8 cellular contexts compared by ENCODE assay signal in genomic region chr1:36349241-36349671, GRCh38. TPM values are rescaled to one million over a fixed set of nuclear protein-coding genes. Genes with fewer than 3 reads are reported as not detected.
DNase-seq lines count a peak whose midpoint lies in the region; ATAC-seq and TF ChIP-seq lines count a peak whose summit lies in the region.

No MANE protein-coding gene starts in this region.

- H3K4me2 ChIP-seq in mammary epithelial cell (ENCODE audit: insufficient read depth, low read depth, low read length), result peak overlapping the region; percentile 17

- dilution Hi-C loops in mammary epithelial cell (cut with HindIII; ENCODE audit: low sequenced_read_pairs), result no loop called here

- H3K4me1 ChIP-seq in mammary epithelial cell (ENCODE audit: insufficient read depth, low read length) (peaks cover 52% of the 10 kb centered on the region), thymus (ENCODE audit: control insufficient read depth, insufficient read depth, low read length) (no peaks in the 10 kb centered on the region)

- H3K36me3 Mint-ChIP-seq in activated naive CD4-positive, alpha-beta T cell treated with anti-CD3 and anti-CD28 coated beads, Interleukin-2, amount 50 U/mL, for 72 hours, result peaks cover 0 to 8% of the 10 kb centered on the region in 2 donors

- H3K27ac ChIP-seq in mammary epithelial cell (ENCODE audit: insufficient read depth, low read depth, low read length) (peak overlapping the region; percentile 87), thymus (ENCODE audit: low read depth) (peak overlapping the region; percentile 76)

- peak overlapping the region in 1 of 2 donors; percentile 57 for H3K27ac Mint-ChIP-seq in activated naive CD4-positive, alpha-beta T cell treated with anti-CD3 and anti-CD28 coated beads, Interleukin-2, amount 50 U/mL, for 72 hours

- 49% methylated on average over 7 of the region's 7 CpGs for WGBS in mammary epithelial cell (ENCODE audit: low coverage, missing lambda C conversion rate)
- WGBS in thymus, result 85% methylated on average over 7 of the region's 7 CpGs

- intact Hi-C loops in mammary epithelial cell (cut with micrococcal nuclease), result no loop called here

- H3K9me3 ChIP-seq in mammary epithelial cell (replicated peaks; ENCODE audit: insufficient read depth, low read length) (no peaks in the 10 kb centered on the region), thymus (ENCODE audit: control insufficient read depth) (no peaks in the 10 kb centered on the region)

- peak overlapping the region; percentile 14 for H3K9ac ChIP-seq in mammary epithelial cell (ENCODE audit: insufficient read depth, low read length)

- no peak overlapping the region for H2AFZ ChIP-seq in mammary epithelial cell (ENCODE audit: low read depth, low read length)

- CTCF ChIA-PET in mammary epithelial cell (lab: Charles Lee; ENCODE audit: low non-redundant PET), result interaction anchor here (0.6 kb wide), 1 partner anchor 43 kb away, joined by 3 read pairs; the partner anchor contains the start of gene SH3D21

- H3K36me3 ChIP-seq in mammary epithelial cell (ENCODE audit: insufficient read depth, low read length) (peaks cover 17% of the 10 kb centered on the region), thymus (ENCODE audit: control insufficient read depth, insufficient read depth) (peaks cover 49% of the 10 kb centered on the region)

- no peak for TF ChIP-seq CTCF in mammary epithelial cell (conservative IDR thresholded peaks at IDR 0.05 in 1 of 2, IDR thresholded peaks at IDR 0.05 in 1 of 2; ENCODE audit: extremely low read depth in 1 of 2, insufficient read depth in 1 of 2, low read depth in 1 of 2, low read length in 2 of 2)

- H4K20me1 ChIP-seq in mammary epithelial cell (ENCODE audit: insufficient read depth, low read length), result no peaks in the 10 kb centered on the region

- in situ Hi-C loops in mammary epithelial cell (cut with MboI; ENCODE audit: low sequenced_read_pairs in 2 of 2), result loop anchor here in 1 of 2 donors (10.0 kb wide), 1 partner anchor 66 kb away; no protein-coding TSS in a partner anchor

- BruUV-seq in mammary epithelial cell (replicated peaks; lab: Mats Ljungman, UMichigan), result no TSS peak

- H3K9me3 Mint-ChIP-seq in activated naive CD4-positive, alpha-beta T cell treated with anti-CD3 and anti-CD28 coated beads, Interleukin-2, amount 50 U/mL, for 72 hours, result no peaks in the 10 kb centered on the region

- H3K27me3 ChIP-seq in mammary epithelial cell (ENCODE audit: insufficient read depth, low read length) (no peaks in the 10 kb centered on the region), thymus (ENCODE audit: control insufficient read depth, insufficient read depth) (no peaks in the 10 kb centered on the region)

- no peaks in the 10 kb centered on the region for H3K79me2 ChIP-seq in mammary epithelial cell (ENCODE audit: insufficient read depth, low read length)

- ATAC-seq in activated naive CD4-positive, alpha-beta T cell treated with anti-CD3 and anti-CD28 coated beads, Interleukin-2, amount 50 U/mL, for 72 hours, result peak; percentile 29 to 47
- peak; percentile 63 for ATAC-seq in HG03135 (IDR thresholded peaks at IDR 0.05; ENCODE audit: unreplicated experiment)

- DNase-seq in activated naive CD4-positive, alpha-beta T cell treated with anti-CD3 and anti-CD28 coated beads, Interleukin-2, amount 50 U/mL, for 72 hours (ENCODE audit: low spot score in 2 of 2), result no peak
- no peak for DNase-seq in activated naive CD4-positive, alpha-beta T cell (lab: John Stamatoyannopoulos, UW)
- peak; percentile 64 for DNase-seq in mammary epithelial cell
- DNase-seq in DMS53 (lab: John Stamatoyannopoulos, UW), result no peak
- no peak for DNase-seq in NCI-H446 (lab: John Stamatoyannopoulos, UW)
- DNase-seq in HT-29 (ENCODE audit: low spot score), result no peak

- H3K4me3 ChIP-seq in mammary epithelial cell (replicated peaks in 1 of 3; ENCODE audit: insufficient read depth in 1 of 3, low read depth in 2 of 3, low read length in 3 of 3) (no peak overlapping the region), thymus (ENCODE audit: low read length) (no peak overlapping the region)

RNA-seq across cellular contexts. Expression of gene EVA1B, which starts 25.8 kb away (rescaled TPM):
- total RNA-seq in activated naive CD4-positive, alpha-beta T cell treated with anti-CD3 and anti-CD28 coated beads, Interleukin-2, amount 50 U/mL, for 72 hours, result 1 to 10 TPM; 2.0 to 4.2 TPM
- total RNA-seq in mammary epithelial cell, result 1 to 10 TPM; 9.2 to 10.0 TPM
- polyA plus RNA-seq in mammary epithelial cell, result 1.9 TPM
- polyA minus RNA-seq in mammary epithelial cell, result not detected
- 11.2 TPM for polyA plus RNA-seq in thymus
- 25.0 and 32.9 TPM in 2 replicates for total RNA-seq in HT-29 (2014; rRNA removed; shearing (Covaris generic))

RNA-seq across cellular contexts. Expression of gene STK40, which starts 36.5 kb away (rescaled TPM):
- total RNA-seq in activated naive CD4-positive, alpha-beta T cell treated with anti-CD3 and anti-CD28 coated beads, Interleukin-2, amount 50 U/mL, for 72 hours, result 10 to 100 TPM; 25.9 to 42.0 TPM
- total RNA-seq in mammary epithelial cell, result 10 to 100 TPM; 13.2 to 21.3 TPM
- polyA plus RNA-seq in mammary epithelial cell (10.5 TPM), thymus (20.7 TPM)
- 50.5 TPM for polyA minus RNA-seq in mammary epithelial cell
- 21.0 and 26.2 TPM in 2 replicates for total RNA-seq in HT-29 (2014; rRNA removed; shearing (Covaris generic))

RNA-seq across cellular contexts. Expression of gene SH3D21, which starts 43.1 kb away (rescaled TPM):
- 10 to 100 TPM in 1 of 2 donors, 1 to 10 TPM in 1; 4.4 to 47.1 TPM for total RNA-seq in activated naive CD4-positive, alpha-beta T cell treated with anti-CD3 and anti-CD28 coated beads, Interleukin-2, amount 50 U/mL, for 72 hours
- total RNA-seq in mammary epithelial cell, result 10 to 100 TPM in 1 of 2 donors, 1 to 10 TPM in 1; 7.8 to 26.0 TPM
- polyA plus RNA-seq in mammary epithelial cell, result 6.3 TPM
- polyA minus RNA-seq in mammary epithelial cell, result 6.4 TPM
- 6.0 TPM for polyA plus RNA-seq in thymus
- 12.6 and 14.8 TPM in 2 replicates for total RNA-seq in HT-29 (2014; rRNA removed; shearing (Covaris generic))

RNA-seq across cellular contexts. Expression of gene LSM10, which starts 48.5 kb away (rescaled TPM):
- 10 to 100 TPM; 34.3 to 34.6 TPM for total RNA-seq in activated naive CD4-positive, alpha-beta T cell treated with anti-CD3 and anti-CD28 coated beads, Interleukin-2, amount 50 U/mL, for 72 hours
- total RNA-seq in mammary epithelial cell, result 10 to 100 TPM; 10.8 to 34.9 TPM
- polyA plus RNA-seq in mammary epithelial cell (55.3 TPM), thymus (44.2 TPM)
- polyA minus RNA-seq in mammary epithelial cell, result 24.0 TPM
- 13.4 and 13.8 TPM in 2 replicates for total RNA-seq in HT-29 (2014; rRNA removed; shearing (Covaris generic))
